14 cellular contexts compared by ENCODE assay signal in genomic region chr7:153886506-153887391, GRCh38.
DNase-seq lines count a peak whose midpoint lies in the region; ATAC-seq and TF ChIP-seq lines count a peak whose summit lies in the region.
"Had no signal": no experiment of that assay in that cellular context is flagged by ENCODE, and none has a peak within 500 bp of the region (broad histone marks: within the 10 kb centered on the region; RNA-seq: fewer than 3 reads in every experiment).

No MANE protein-coding gene starts in this region.

- H3K27ac Mint-ChIP-seq in type B pancreatic cell = no peak overlapping the region
- H3K27ac Mint-ChIP-seq: activated naive CD4-positive, alpha-beta T cell treated with anti-CD3 and anti-CD28 coated beads for 36 hours had no signal

- H3K9me3 ChIP-seq in cardiac muscle cell (ENCODE audit: low read depth) (no peaks in the 10 kb centered on the region), right atrium auricular region (no peaks in the 10 kb centered on the region), upper lobe of right lung (no peaks in the 10 kb centered on the region), mesenchymal stem cell (ENCODE audit: control insufficient read depth, low read length) (peaks cover 3% of the 10 kb centered on the region)

- H4K91ac ChIP-seq in mesenchymal stem cell (ENCODE audit: low read length) = no peak overlapping the region

- WGBS in mesendoderm (ENCODE audit: extremely low coverage, insufficient coverage, low lambda C conversion rate) = no CpG with 5 or more reads among the region's 98 CpGs
- 6% methylated on average over 80 of the region's 98 CpGs for WGBS in mesenchymal stem cell

- no peak overlapping the region for H3K4me3 Mint-ChIP-seq in type B pancreatic cell
- H3K4me3 Mint-ChIP-seq: activated naive CD4-positive, alpha-beta T cell treated with anti-CD3 and anti-CD28 coated beads for 36 hours had no signal

- peaks cover 5% of the 10 kb centered on the region for H3K9me3 Mint-ChIP-seq in type B pancreatic cell

- no peak overlapping the region for H3K14ac ChIP-seq in mesenchymal stem cell (ENCODE audit: low read length in 2 of 2)

- H3K27me3 ChIP-seq in cardiac muscle cell = peaks cover 40% of the 10 kb centered on the region
- no peaks in the 10 kb centered on the region for H3K27me3 ChIP-seq in right atrium auricular region
- H3K27me3 ChIP-seq in mesendoderm (ENCODE audit: insufficient read depth, low read length, poor library complexity) = peaks cover 50% of the 10 kb centered on the region
- peaks cover 31% of the 10 kb centered on the region for H3K27me3 ChIP-seq in upper lobe of right lung
- H3K27me3 ChIP-seq in mesenchymal stem cell (ENCODE audit: control insufficient read depth in 1 of 2, insufficient read depth in 1 of 2, low read length in 2 of 2) = peaks cover 0 to 21% of the 10 kb centered on the region in 2 experiments

- no peak overlapping the region for H2AFZ ChIP-seq in mesenchymal stem cell (ENCODE audit: low read depth, low read length)

- no peaks in the 10 kb centered on the region for H3K4me1 Mint-ChIP-seq in type B pancreatic cell (ENCODE audit: unreplicated experiment)

- H3K27ac ChIP-seq in cardiac muscle cell = no peak overlapping the region
- no peak overlapping the region for H3K27ac ChIP-seq in right atrium auricular region
- no peak overlapping the region for H3K27ac ChIP-seq in coronary artery
- H3K27ac ChIP-seq in mesendoderm (ENCODE audit: low read depth, low read length) = no peak overlapping the region
- H3K27ac ChIP-seq in upper lobe of right lung = no peak overlapping the region
- H3K27ac ChIP-seq in mesenchymal stem cell (ENCODE audit: low read length, poor library complexity, severe bottlenecking) = no peak overlapping the region

- H3K79me2 ChIP-seq in mesendoderm (ENCODE audit: control insufficient read depth, insufficient read depth, low read length) = no peaks in the 10 kb centered on the region

- no peak overlapping the region for H2BK120ac ChIP-seq in mesendoderm (ENCODE audit: low read depth, low read length)
- no peak overlapping the region for H2BK120ac ChIP-seq in mesenchymal stem cell (ENCODE audit: low read depth, low read length)

- intact Hi-C loops in upper lobe of right lung (cut with DNase I) = no loop called here

- H3K9ac ChIP-seq in mesendoderm (ENCODE audit: low read length) (peak overlapping the region; percentile 40), mesenchymal stem cell (ENCODE audit: low read length) (no peak overlapping the region)

- H3K4me2 ChIP-seq in mesendoderm (ENCODE audit: low read length) (peak overlapping the region; percentile 86), mesenchymal stem cell (ENCODE audit: low read length, poor library complexity, severe bottlenecking) (no peak overlapping the region)

- no peaks in the 10 kb centered on the region for H3K79me1 ChIP-seq in mesendoderm (ENCODE audit: low read length)
- no peaks in the 10 kb centered on the region for H3K79me1 ChIP-seq in mesenchymal stem cell (replicated peaks; ENCODE audit: low read length, poor library complexity, severe bottlenecking)

- H3K36me3 ChIP-seq in cardiac muscle cell (no peaks in the 10 kb centered on the region), right atrium auricular region (no peaks in the 10 kb centered on the region), mesendoderm (ENCODE audit: control insufficient read depth, insufficient read depth, low read length) (no peaks in the 10 kb centered on the region), upper lobe of right lung (no peaks in the 10 kb centered on the region), mesenchymal stem cell (ENCODE audit: control insufficient read depth in 1 of 2, insufficient read depth in 2 of 2, low read depth in 1 of 2, low read length in 2 of 2) (peaks cover 0 to 4% of the 10 kb centered on the region in 2 experiments)

- H3K4me1 ChIP-seq in cardiac muscle cell (ENCODE audit: low read depth) (no peaks in the 10 kb centered on the region), right atrium auricular region (peaks cover 0 to 15% of the 10 kb centered on the region in 2 donors), mesendoderm (ENCODE audit: control insufficient read depth, low read depth, low read length) (no peaks in the 10 kb centered on the region), upper lobe of right lung (no peaks in the 10 kb centered on the region), mesenchymal stem cell (ENCODE audit: control insufficient read depth, insufficient read depth, low read depth, low read length) (no peaks in the 10 kb centered on the region)

- TF ChIP-seq CTCF in cardiac muscle cell (IDR thresholded peaks at IDR 0.05; ENCODE audit: low read depth, low read length) (no peak), right atrium auricular region (IDR thresholded peaks at IDR 0.05) (no peak), coronary artery (IDR thresholded peaks at IDR 0.05) (no peak), upper lobe of right lung (IDR thresholded peaks at IDR 0.05) (no peak), type B pancreatic cell (conservative IDR thresholded peaks at IDR 0.05) (no peak)

- H2BK12ac ChIP-seq in mesenchymal stem cell (ENCODE audit: low read length in 2 of 2) = no peak overlapping the region

- H3K36me3 Mint-ChIP-seq in type B pancreatic cell = no peaks in the 10 kb centered on the region

- H2BK5ac ChIP-seq in mesendoderm (ENCODE audit: low read length) = no peak overlapping the region
- H2BK5ac ChIP-seq in mesenchymal stem cell (ENCODE audit: low read depth, low read length, poor library complexity, severe bottlenecking) = no peak overlapping the region

- H3K56ac ChIP-seq in mesendoderm (ENCODE audit: low read length) = peak overlapping the region; percentile 49

- H2BK15ac ChIP-seq in mesendoderm (replicated peaks; ENCODE audit: low read depth) (no peak overlapping the region), mesenchymal stem cell (ENCODE audit: low read depth, poor library complexity, severe bottlenecking) (no peak overlapping the region)

- DNase-seq in cardiac muscle cell (ENCODE audit: low read depth in 1 of 2, low spot score in 1 of 2) (peak in 1 of 2 donors; percentile 23), right atrium auricular region (ENCODE audit: low spot score) (no peak), coronary artery (ENCODE audit: low spot score) (no peak), mesendoderm (peak; percentile 63), upper lobe of right lung (no peak), type B pancreatic cell (ENCODE audit: extremely low spot score, unreplicated experiment) (no peak), mesenchymal stem cell (no peak)
- DNase-seq: activated CD4-positive, alpha-beta T cell treated with anti-CD3 and anti-CD28 coated beads, Interleukin-2, amount 50 U/mL, for 1 hour; activated naive CD4-positive, alpha-beta T cell treated with anti-CD3 and anti-CD28 coated beads for 36 hours; GF-D8; left colon; NCI-H1417 treated with DMSO at 0.1 percent for 48 hours; SIG-M5 had no signal

- H4K5ac ChIP-seq in mesendoderm (ENCODE audit: low read length) = no peak overlapping the region

- H3K4me3 ChIP-seq in cardiac muscle cell (peak overlapping the region; percentile 21), right atrium auricular region (peak overlapping the region in 1 of 2 donors; percentile 26), coronary artery (peak overlapping the region; percentile 34), mesendoderm (ENCODE audit: low read length) (peak overlapping the region; percentile 29), upper lobe of right lung (no peak overlapping the region), mesenchymal stem cell (ENCODE audit: insufficient read depth in 1 of 2, low read depth in 1 of 2, low read length in 2 of 2) (no peak overlapping the region)

- no peak overlapping the region for H4K8ac ChIP-seq in mesendoderm (ENCODE audit: low read depth, low read length)
- no peak overlapping the region for H4K8ac ChIP-seq in mesenchymal stem cell (ENCODE audit: low read length)

- ATAC-seq in upper lobe of right lung (peak; percentile 14), GM19324 (IDR thresholded peaks at IDR 0.05; ENCODE audit: low FRiP score, unreplicated experiment) (no peak)
- ATAC-seq: left colon had no signal

- no peak overlapping the region for H3K4ac ChIP-seq in mesendoderm (ENCODE audit: low read depth, low read length)
- H3K4ac ChIP-seq in mesenchymal stem cell (ENCODE audit: low read depth in 1 of 2, low read length in 2 of 2) = no peak overlapping the region

- no peaks in the 10 kb centered on the region for H3K27me3 Mint-ChIP-seq in type B pancreatic cell

- no peak overlapping the region for H3K23ac ChIP-seq in mesendoderm (ENCODE audit: low read length)
- no peak overlapping the region for H3K23ac ChIP-seq in mesenchymal stem cell (ENCODE audit: low read length in 2 of 2)

- H2AK5ac ChIP-seq in mesendoderm (ENCODE audit: low read length) (no peak overlapping the region), mesenchymal stem cell (ENCODE audit: low read length, severe bottlenecking) (no peak overlapping the region)

- H3K18ac ChIP-seq in mesendoderm (ENCODE audit: low read length) (no peak overlapping the region), mesenchymal stem cell (ENCODE audit: low read depth in 1 of 2, low read length in 2 of 2) (no peak overlapping the region)

Comparison
In these comparisons a context has a peak if more than half of its experiments do, and no peak if none do; other contexts are left out.
1. H3K4me3 ChIP-seq: peak in cardiac muscle cell (single experiment), coronary artery (single experiment) and mesendoderm (single experiment); none in upper lobe of right lung (single experiment) and mesenchymal stem cell (0 of 2).